Comparison of ENCODE assay signal across 16 cellular contexts in genomic region chr1:110189181-110189580, GRCh38. TPM values are rescaled to one million over a fixed set of nuclear protein-coding genes. Genes with fewer than 3 reads are reported as not detected.
"Had no signal": no experiment of that assay in that cellular context is flagged by ENCODE, and none has a peak within 500 bp of the region (broad histone marks: within the 10 kb centered on the region; RNA-seq: fewer than 3 reads in every experiment).

No MANE protein-coding gene starts in this region.

- H3K9me3 ChIP-seq: esophagus squamous epithelium, lower lobe of right lung, pancreas, upper lobe of left lung had no signal

- H3K36me3 Mint-ChIP-seq: activated naive CD4-positive, alpha-beta T cell treated with anti-CD3 and anti-CD28 coated beads, Interleukin-2, amount 50 U/mL, for 24 hours; immature natural killer cell; neural progenitor cell; stimulated activated memory B cell treated with anti-CD40 and anti-IgM and Interleukin-4, amounts not matched to agents 10 μg/mL and 1 μg/mL and 100 μg/mL, for 72 hours had no signal

- DNase-seq: activated B cell treated with CpG ODN at 0.5 μM for 24 hours; activated CD4-positive, alpha-beta T cell treated with anti-CD3 and anti-CD28 coated beads for 48 hours; activated CD8-positive, alpha-beta T cell treated with anti-CD3 and anti-CD28 coated beads for 36 hours; activated effector memory CD4-positive, alpha-beta T cell treated with anti-CD3 and anti-CD28 coated beads, Interleukin-2, amount 50 U/mL, for 16 hours; activated T-cell treated with anti-CD3 and anti-CD28 coated beads, Interleukin-2, amount 50 U/mL, for 48 hours; amygdala; esophagus squamous epithelium; head of caudate nucleus; immature natural killer cell; lower lobe of right lung; upper lobe of left lung had no signal

- H3K27ac Mint-ChIP-seq: activated B cell treated with CpG ODN at 0.5 μM for 24 hours; activated CD8-positive, alpha-beta T cell treated with anti-CD3 and anti-CD28 coated beads for 36 hours; activated naive CD4-positive, alpha-beta T cell treated with anti-CD3 and anti-CD28 coated beads, Interleukin-2, amount 50 U/mL, for 24 hours; immature natural killer cell; neural progenitor cell; stimulated activated memory B cell treated with anti-CD40 and anti-IgM and Interleukin-4, amounts not matched to agents 10 μg/mL and 1 μg/mL and 100 μg/mL, for 72 hours; T-helper 2 cell treated with Interferon-gamma antibody and Interleukin-4, amounts not matched to agents 5 μg/mL and 100 μg/mL, for 36 hours had no signal

- H3K4me3 ChIP-seq: esophagus squamous epithelium, lower lobe of right lung, neural progenitor cell, pancreas, upper lobe of left lung had no signal

- H3K4me3 Mint-ChIP-seq: activated B cell treated with CpG ODN at 0.5 μM for 24 hours; activated CD8-positive, alpha-beta T cell treated with anti-CD3 and anti-CD28 coated beads for 36 hours; activated naive CD4-positive, alpha-beta T cell treated with anti-CD3 and anti-CD28 coated beads, Interleukin-2, amount 50 U/mL, for 24 hours; immature natural killer cell; neural progenitor cell; stimulated activated memory B cell treated with anti-CD40 and anti-IgM and Interleukin-4, amounts not matched to agents 10 μg/mL and 1 μg/mL and 100 μg/mL, for 72 hours; T-helper 2 cell treated with Interferon-gamma antibody and Interleukin-4, amounts not matched to agents 5 μg/mL and 100 μg/mL, for 36 hours had no signal

- H3K9me3 Mint-ChIP-seq: activated B cell treated with CpG ODN at 0.5 μM for 24 hours; activated CD8-positive, alpha-beta T cell treated with anti-CD3 and anti-CD28 coated beads for 36 hours; activated naive CD4-positive, alpha-beta T cell treated with anti-CD3 and anti-CD28 coated beads, Interleukin-2, amount 50 U/mL, for 24 hours; immature natural killer cell; neural progenitor cell; stimulated activated memory B cell treated with anti-CD40 and anti-IgM and Interleukin-4, amounts not matched to agents 10 μg/mL and 1 μg/mL and 100 μg/mL, for 72 hours; T-helper 2 cell treated with Interferon-gamma antibody and Interleukin-4, amounts not matched to agents 5 μg/mL and 100 μg/mL, for 36 hours had no signal

- H3K36me3 ChIP-seq: esophagus squamous epithelium, lower lobe of right lung, neural progenitor cell, pancreas, upper lobe of left lung had no signal

- H3K4me2 ChIP-seq: neural progenitor cell had no signal

- H3K27me3 ChIP-seq: neural progenitor cell, pancreas, upper lobe of left lung had no signal

- H2AFZ ChIP-seq: neural progenitor cell had no signal

- H3K4me1 ChIP-seq: lower lobe of right lung, neural progenitor cell, pancreas, upper lobe of left lung had no signal

- H3K9ac ChIP-seq: neural progenitor cell had no signal

- H3K4me1 Mint-ChIP-seq: activated B cell treated with CpG ODN at 0.5 μM for 24 hours; activated naive CD4-positive, alpha-beta T cell treated with anti-CD3 and anti-CD28 coated beads, Interleukin-2, amount 50 U/mL, for 24 hours; immature natural killer cell; neural progenitor cell; stimulated activated memory B cell treated with anti-CD40 and anti-IgM and Interleukin-4, amounts not matched to agents 10 μg/mL and 1 μg/mL and 100 μg/mL, for 72 hours had no signal

- ATAC-seq: activated CD8-positive, alpha-beta T cell treated with anti-CD3 and anti-CD28 coated beads for 36 hours; lower lobe of right lung; pancreas; stimulated activated memory B cell treated with anti-CD40 and anti-IgM and Interleukin-4, amounts not matched to agents 10 μg/mL and 1 μg/mL and 100 μg/mL, for 72 hours had no signal

- H3K27ac ChIP-seq: lower lobe of right lung, neural progenitor cell, pancreas, upper lobe of left lung had no signal

RNA-seq across cellular contexts. Expression of gene SLC6A17, which starts 38.9 kb away (rescaled TPM):
- total RNA-seq: activated B cell treated with CpG ODN at 0.5 μM for 24 hours, lower lobe of right lung had no signal
- polyA plus RNA-seq: immature natural killer cell had no signal
